ENCODE assay signal across 8 cellular contexts in genomic region chr6:144006731-144007454, GRCh38. TPM values are rescaled to one million over a fixed set of nuclear protein-coding genes. Genes with fewer than 3 reads are reported as not detected.
DNase-seq lines count a peak whose midpoint lies in the region; ATAC-seq and TF ChIP-seq lines count a peak whose summit lies in the region.

No MANE protein-coding gene starts in this region.

- ATAC-seq in GM19397 (IDR thresholded peaks at IDR 0.05; ENCODE audit: unreplicated experiment) (no peak), left lobe of liver (no peak)

- no peaks in the 10 kb centered on the region for H3K9me2 ChIP-seq in neural cell (ENCODE audit: insufficient read depth, low read length)

- H3K79me2 ChIP-seq in neural cell (replicated peaks; ENCODE audit: insufficient read depth, low read length) = peaks cover 6% of the 10 kb centered on the region

- no peaks in the 10 kb centered on the region for H3K9me3 ChIP-seq in neural cell (ENCODE audit: low read length)

- H3K4me3 ChIP-seq in epithelial cell of proximal tubule (ENCODE audit: low read depth, low read length) (peak overlapping the region; percentile 52), neural cell (ENCODE audit: low read length) (peak overlapping the region; percentile 68)

- H3K9ac ChIP-seq in neural cell (ENCODE audit: low read length) = no peak overlapping the region

- DNase-seq in GM20000 (ENCODE audit: low spot score) (peak; percentile 24), RPMI7951 (ENCODE audit: low read depth) (peak; percentile 52), epithelial cell of proximal tubule (ENCODE audit: low read depth) (no peak), SW 1271 (lab: John Stamatoyannopoulos, UW) (no peak), NCI-H748 treated with DMSO at 0.1 percent for 48 hours (lab: John Stamatoyannopoulos, UW) (no peak), left lobe of liver (ENCODE audit: low spot score) (no peak)

- no peak for TF ChIP-seq RAD21 in neural cell (conservative IDR thresholded peaks at IDR 0.05)

- TF ChIP-seq EP300 in neural cell (conservative IDR thresholded peaks at IDR 0.05; ENCODE audit: poor library complexity, severe bottlenecking) = no peak

- H3K27me3 ChIP-seq in neural cell (ENCODE audit: insufficient read depth, low read depth, low read length) = peaks cover 8% of the 10 kb centered on the region

- no peak overlapping the region for H3K27ac ChIP-seq in neural cell (ENCODE audit: low read length)

- H3K36me3 ChIP-seq in neural cell (ENCODE audit: insufficient read depth, low read length) = no peaks in the 10 kb centered on the region

- TF ChIP-seq CTCF in GM20000 (IDR thresholded peaks at IDR 0.05; ENCODE audit: extremely low read depth, missing control alignments) = no peak
- TF ChIP-seq CTCF in epithelial cell of proximal tubule (conservative IDR thresholded peaks at IDR 0.05; ENCODE audit: low read depth, low read length) = no peak
- TF ChIP-seq CTCF in neural cell (IDR thresholded peaks at IDR 0.05; ENCODE audit: poor library complexity, severe bottlenecking) = no peak

- no peaks in the 10 kb centered on the region for H3F3A ChIP-seq in neural cell (ENCODE audit: insufficient read depth, low read length, poor library complexity, severe bottlenecking)

- no peak overlapping the region for H2AFZ ChIP-seq in neural cell (ENCODE audit: low read depth, low read length)

- no peaks in the 10 kb centered on the region for H4K20me1 ChIP-seq in neural cell (ENCODE audit: insufficient read depth)

- peak overlapping the region; percentile 13 for H3K4me2 ChIP-seq in neural cell (ENCODE audit: low read length)

TF ChIP-seq in neural cell, 6 proteins besides CTCF, POLR2A, EP300 and RAD21:
- TF ChIP-seq MXI1 (conservative IDR thresholded peaks at IDR 0.05; ENCODE audit: poor library complexity, severe bottlenecking) (no peak), REST (IDR thresholded peaks at IDR 0.05; ENCODE audit: borderline replicate concordance) (no peak), EZH2 (IDR thresholded peaks at IDR 0.05; ENCODE audit: borderline replicate concordance, insufficient read depth, low read length, poor library complexity, severe bottlenecking) (no peak), TAF1 (IDR thresholded peaks at IDR 0.05; ENCODE audit: low read depth) (no peak), SMC3 (conservative IDR thresholded peaks at IDR 0.05; ENCODE audit: poor library complexity) (no peak), POLR2AphosphoS5 (IDR thresholded peaks at IDR 0.05) (no peak)

RNA-seq across cellular contexts. Expression of gene PLAGL1, which starts 1.2 kb away (rescaled TPM):
- total RNA-seq in RPMI7951 (2014; rRNA removed; shearing (Covaris generic)) = 6.4 and 10.1 TPM in 2 replicates
- total RNA-seq in epithelial cell of proximal tubule (17.4 and 22.1 TPM in 2 replicates), left lobe of liver (1.2 TPM)
- polyA plus RNA-seq in neural cell = 22.3 and 34.0 TPM in 2 replicates
- 17.0 and 28.8 TPM in 2 replicates for polyA minus RNA-seq in neural cell

Comparison
In these comparisons a context has a peak if more than half of its experiments do, and no peak if none do; other contexts are left out.
1. DNase-seq: peak in GM20000 (single experiment) and RPMI7951 (single experiment); none in epithelial cell of proximal tubule (single experiment), SW 1271 (0 of 2), NCI-H748 treated with DMSO at 0.1 percent for 48 hours (single experiment) and left lobe of liver (single experiment).